ENCODE assay signal across 2 cellular contexts in genomic region chr2:152406836-152407161, GRCh38.
TF ChIP-seq lines count a peak whose summit lies in the region.

No MANE protein-coding gene starts in this region.

TF ChIP-seq in SK-N-SH, 30 proteins besides CTCF, POLR2A, EP300 and RAD21 (continued from another document):
- TF ChIP-seq, protein P1, sequence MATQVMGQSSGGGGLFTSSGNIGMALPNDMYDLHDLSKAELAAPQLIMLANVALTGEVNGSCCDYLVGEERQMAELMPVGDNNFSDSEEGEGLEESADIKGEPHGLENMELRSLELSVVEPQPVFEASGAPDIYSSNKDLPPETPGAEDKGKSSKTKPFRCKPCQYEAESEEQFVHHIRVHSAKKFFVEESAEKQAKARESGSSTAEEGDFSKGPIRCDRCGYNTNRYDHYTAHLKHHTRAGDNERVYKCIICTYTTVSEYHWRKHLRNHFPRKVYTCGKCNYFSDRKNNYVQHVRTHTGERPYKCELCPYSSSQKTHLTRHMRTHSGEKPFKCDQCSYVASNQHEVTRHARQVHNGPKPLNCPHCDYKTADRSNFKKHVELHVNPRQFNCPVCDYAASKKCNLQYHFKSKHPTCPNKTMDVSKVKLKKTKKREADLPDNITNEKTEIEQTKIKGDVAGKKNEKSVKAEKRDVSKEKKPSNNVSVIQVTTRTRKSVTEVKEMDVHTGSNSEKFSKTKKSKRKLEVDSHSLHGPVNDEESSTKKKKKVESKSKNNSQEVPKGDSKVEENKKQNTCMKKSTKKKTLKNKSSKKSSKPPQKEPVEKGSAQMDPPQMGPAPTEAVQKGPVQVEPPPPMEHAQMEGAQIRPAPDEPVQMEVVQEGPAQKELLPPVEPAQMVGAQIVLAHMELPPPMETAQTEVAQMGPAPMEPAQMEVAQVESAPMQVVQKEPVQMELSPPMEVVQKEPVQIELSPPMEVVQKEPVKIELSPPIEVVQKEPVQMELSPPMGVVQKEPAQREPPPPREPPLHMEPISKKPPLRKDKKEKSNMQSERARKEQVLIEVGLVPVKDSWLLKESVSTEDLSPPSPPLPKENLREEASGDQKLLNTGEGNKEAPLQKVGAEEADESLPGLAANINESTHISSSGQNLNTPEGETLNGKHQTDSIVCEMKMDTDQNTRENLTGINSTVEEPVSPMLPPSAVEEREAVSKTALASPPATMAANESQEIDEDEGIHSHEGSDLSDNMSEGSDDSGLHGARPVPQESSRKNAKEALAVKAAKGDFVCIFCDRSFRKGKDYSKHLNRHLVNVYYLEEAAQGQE (IDR thresholded peaks at IDR 0.05; ENCODE audit: low read depth, low read length) = no peak
- TF ChIP-seq USF1 (IDR thresholded peaks at IDR 0.05; ENCODE audit: borderline replicate concordance, low read depth) (no peak), MAX (IDR thresholded peaks at IDR 0.05; ENCODE audit: low read depth) (no peak), SMC3 (IDR thresholded peaks at IDR 0.05; ENCODE audit: low read depth, low read length) (no peak), JUND (IDR thresholded peaks at IDR 0.05) (no peak), TCF12 (IDR thresholded peaks at IDR 0.05) (no peak), FOSL2 (IDR thresholded peaks at IDR 0.05; ENCODE audit: borderline replicate concordance, low read depth) (no peak), YY1 (IDR thresholded peaks at IDR 0.05; ENCODE audit: low read depth) (no peak), RFX5 (IDR thresholded peaks at IDR 0.05; ENCODE audit: low read length) (no peak)
- TF ChIP-seq, protein P2, sequence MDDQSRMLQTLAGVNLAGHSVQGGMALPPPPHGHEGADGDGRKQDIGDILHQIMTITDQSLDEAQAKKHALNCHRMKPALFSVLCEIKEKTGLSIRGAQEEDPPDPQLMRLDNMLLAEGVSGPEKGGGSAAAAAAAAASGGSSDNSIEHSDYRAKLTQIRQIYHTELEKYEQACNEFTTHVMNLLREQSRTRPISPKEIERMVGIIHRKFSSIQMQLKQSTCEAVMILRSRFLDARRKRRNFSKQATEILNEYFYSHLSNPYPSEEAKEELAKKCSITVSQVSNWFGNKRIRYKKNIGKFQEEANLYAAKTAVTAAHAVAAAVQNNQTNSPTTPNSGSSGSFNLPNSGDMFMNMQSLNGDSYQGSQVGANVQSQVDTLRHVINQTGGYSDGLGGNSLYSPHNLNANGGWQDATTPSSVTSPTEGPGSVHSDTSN (IDR thresholded peaks at IDR 0.05) = no peak
TF ChIP-seq in SK-N-SH: peak in this region for 0.

TF ChIP-seq in SK-N-SH treated with all-trans-retinoic acid at 6 μM for 48 hours, 23 proteins besides CTCF, POLR2A, EP300 and RAD21 (continued from another document):
- TF ChIP-seq, protein P3, sequence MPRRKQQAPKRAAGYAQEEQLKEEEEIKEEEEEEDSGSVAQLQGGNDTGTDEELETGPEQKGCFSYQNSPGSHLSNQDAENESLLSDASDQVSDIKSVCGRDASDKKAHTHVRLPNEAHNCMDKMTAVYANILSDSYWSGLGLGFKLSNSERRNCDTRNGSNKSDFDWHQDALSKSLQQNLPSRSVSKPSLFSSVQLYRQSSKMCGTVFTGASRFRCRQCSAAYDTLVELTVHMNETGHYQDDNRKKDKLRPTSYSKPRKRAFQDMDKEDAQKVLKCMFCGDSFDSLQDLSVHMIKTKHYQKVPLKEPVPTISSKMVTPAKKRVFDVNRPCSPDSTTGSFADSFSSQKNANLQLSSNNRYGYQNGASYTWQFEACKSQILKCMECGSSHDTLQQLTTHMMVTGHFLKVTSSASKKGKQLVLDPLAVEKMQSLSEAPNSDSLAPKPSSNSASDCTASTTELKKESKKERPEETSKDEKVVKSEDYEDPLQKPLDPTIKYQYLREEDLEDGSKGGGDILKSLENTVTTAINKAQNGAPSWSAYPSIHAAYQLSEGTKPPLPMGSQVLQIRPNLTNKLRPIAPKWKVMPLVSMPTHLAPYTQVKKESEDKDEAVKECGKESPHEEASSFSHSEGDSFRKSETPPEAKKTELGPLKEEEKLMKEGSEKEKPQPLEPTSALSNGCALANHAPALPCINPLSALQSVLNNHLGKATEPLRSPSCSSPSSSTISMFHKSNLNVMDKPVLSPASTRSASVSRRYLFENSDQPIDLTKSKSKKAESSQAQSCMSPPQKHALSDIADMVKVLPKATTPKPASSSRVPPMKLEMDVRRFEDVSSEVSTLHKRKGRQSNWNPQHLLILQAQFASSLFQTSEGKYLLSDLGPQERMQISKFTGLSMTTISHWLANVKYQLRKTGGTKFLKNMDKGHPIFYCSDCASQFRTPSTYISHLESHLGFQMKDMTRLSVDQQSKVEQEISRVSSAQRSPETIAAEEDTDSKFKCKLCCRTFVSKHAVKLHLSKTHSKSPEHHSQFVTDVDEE (CRISPR knock-in tag; IDR thresholded peaks at IDR 0.05) = no peak
- TF ChIP-seq CREB5 (CRISPR knock-in tag; IDR thresholded peaks at IDR 0.05; ENCODE audit: low read depth) = no peak
- no peak for TF ChIP-seq ZNF8 (CRISPR knock-in tag; IDR thresholded peaks at IDR 0.05)
- TF ChIP-seq ARNTL (CRISPR knock-in tag; IDR thresholded peaks at IDR 0.05; ENCODE audit: borderline replicate concordance, low read depth) = no peak
- TF ChIP-seq ZNF70 (CRISPR knock-in tag; IDR thresholded peaks at IDR 0.05) = no peak
- no peak for TF ChIP-seq SNAI2 (CRISPR knock-in tag; IDR thresholded peaks at IDR 0.05)
- no peak for TF ChIP-seq ESRRG (CRISPR knock-in tag; IDR thresholded peaks at IDR 0.05)
- TF ChIP-seq ZFP3 (CRISPR knock-in tag; IDR thresholded peaks at IDR 0.05) = no peak
- TF ChIP-seq ISL1 (CRISPR knock-in tag; IDR thresholded peaks at IDR 0.05) = no peak
- TF ChIP-seq CSDC2 (CRISPR knock-in tag; IDR thresholded peaks at IDR 0.05) = no peak
- no peak for TF ChIP-seq BACH2 (CRISPR knock-in tag; IDR thresholded peaks at IDR 0.05; ENCODE audit: borderline replicate concordance)
